1 cellular context compared by ENCODE assay signal in the genomic region with DNA sequence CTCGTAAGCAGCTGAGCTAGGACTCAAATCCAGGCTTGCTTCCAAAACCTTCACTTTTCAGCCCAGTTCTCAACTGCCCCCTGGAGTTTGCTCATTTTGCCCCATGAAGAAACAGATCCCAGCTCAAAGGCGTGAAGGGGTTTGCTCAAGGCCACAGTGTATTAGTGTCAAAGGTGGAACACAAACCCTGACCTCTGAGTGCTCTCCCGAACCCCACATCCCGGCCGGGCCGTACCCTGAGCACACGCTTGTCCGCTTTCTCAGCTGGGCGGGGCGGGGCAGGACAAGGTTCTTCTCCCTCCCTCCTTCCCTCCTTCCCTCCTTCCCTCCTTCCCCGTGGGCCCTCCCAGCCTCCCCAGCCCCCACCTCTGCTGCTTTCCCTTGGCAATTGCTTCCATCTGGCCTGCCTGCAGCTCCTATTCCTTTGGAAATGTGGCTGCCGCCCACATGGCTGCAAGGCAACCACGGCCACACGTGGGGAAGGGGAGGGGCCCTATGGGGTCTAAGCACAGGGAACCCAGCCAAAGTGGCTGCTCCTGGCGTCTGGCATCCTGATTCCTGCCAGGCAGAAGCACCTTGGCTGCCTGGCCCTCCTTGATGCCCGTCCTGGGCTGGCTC.
TF ChIP-seq lines count a peak whose summit lies in the region.

No MANE protein-coding gene starts in this region.

TF ChIP-seq in K562, 482 proteins besides CTCF, POLR2A, EP300 and RAD21:
- TF ChIP-seq ESRRA (IDR thresholded peaks at IDR 0.05; ENCODE audit: borderline replicate concordance, low read depth) (0 out of 2 replicates have a peak, but pooled peaks have one; percentile 37), RBFOX2 (IDR thresholded peaks at IDR 0.05; ENCODE audit: low read depth, low read length) (0 out of 2 replicates have a peak, but pooled peaks have one; percentile 19)
- TF ChIP-seq, protein P1, sequence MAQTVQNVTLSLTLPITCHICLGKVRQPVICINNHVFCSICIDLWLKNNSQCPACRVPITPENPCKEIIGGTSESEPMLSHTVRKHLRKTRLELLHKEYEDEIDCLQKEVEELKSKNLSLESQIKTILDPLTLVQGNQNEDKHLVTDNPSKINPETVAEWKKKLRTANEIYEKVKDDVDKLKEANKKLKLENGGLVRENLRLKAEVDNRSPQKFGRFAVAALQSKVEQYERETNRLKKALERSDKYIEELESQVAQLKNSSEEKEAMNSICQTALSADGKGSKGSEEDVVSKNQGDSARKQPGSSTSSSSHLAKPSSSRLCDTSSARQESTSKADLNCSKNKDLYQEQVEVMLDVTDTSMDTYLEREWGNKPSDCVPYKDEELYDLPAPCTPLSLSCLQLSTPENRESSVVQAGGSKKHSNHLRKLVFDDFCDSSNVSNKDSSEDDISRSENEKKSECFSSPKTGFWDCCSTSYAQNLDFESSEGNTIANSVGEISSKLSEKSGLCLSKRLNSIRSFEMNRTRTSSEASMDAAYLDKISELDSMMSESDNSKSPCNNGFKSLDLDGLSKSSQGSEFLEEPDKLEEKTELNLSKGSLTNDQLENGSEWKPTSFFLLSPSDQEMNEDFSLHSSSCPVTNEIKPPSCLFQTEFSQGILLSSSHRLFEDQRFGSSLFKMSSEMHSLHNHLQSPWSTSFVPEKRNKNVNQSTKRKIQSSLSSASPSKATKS (CRISPR knock-in tag; IDR thresholded peaks at IDR 0.05): no peak
- TF ChIP-seq, protein P2, sequence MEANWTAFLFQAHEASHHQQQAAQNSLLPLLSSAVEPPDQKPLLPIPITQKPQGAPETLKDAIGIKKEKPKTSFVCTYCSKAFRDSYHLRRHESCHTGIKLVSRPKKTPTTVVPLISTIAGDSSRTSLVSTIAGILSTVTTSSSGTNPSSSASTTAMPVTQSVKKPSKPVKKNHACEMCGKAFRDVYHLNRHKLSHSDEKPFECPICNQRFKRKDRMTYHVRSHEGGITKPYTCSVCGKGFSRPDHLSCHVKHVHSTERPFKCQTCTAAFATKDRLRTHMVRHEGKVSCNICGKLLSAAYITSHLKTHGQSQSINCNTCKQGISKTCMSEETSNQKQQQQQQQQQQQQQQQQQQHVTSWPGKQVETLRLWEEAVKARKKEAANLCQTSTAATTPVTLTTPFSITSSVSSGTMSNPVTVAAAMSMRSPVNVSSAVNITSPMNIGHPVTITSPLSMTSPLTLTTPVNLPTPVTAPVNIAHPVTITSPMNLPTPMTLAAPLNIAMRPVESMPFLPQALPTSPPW (CRISPR knock-in tag; IDR thresholded peaks at IDR 0.05): 0 out of 2 replicates have a peak, but pooled peaks have one; percentile 11
